Comparison of ENCODE assay signal across 10 cellular contexts in the genomic region with DNA sequence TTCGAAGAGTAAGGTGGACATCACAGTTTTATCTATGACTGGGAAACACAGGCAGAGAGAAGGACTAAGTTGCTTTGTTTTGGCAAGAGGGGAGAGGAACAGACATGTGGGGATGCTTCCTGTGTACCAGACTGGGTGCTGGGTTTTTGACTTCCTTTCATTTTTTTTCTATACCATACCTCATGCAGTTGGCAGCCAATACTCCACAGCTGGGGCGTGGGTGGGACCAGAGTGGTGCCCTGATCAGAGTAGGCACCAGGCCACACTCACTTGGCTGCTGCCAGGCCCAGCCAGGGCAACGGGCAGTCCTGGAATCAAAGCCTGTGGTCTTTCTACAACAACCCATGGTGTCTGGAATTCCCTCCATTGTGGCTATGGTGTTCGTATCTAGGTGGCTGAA. TPM values are rescaled to one million over a fixed set of nuclear protein-coding genes. Genes with fewer than 3 reads are reported as not detected.
DNase-seq lines count a peak whose midpoint lies in the region; ATAC-seq and TF ChIP-seq lines count a peak whose summit lies in the region.
"Had no signal": no experiment of that assay in that cellular context is flagged by ENCODE, and none has a peak within 500 bp of the region (broad histone marks: within the 10 kb centered on the region; RNA-seq: fewer than 3 reads in every experiment).

No MANE protein-coding gene starts in this region.

- H3K4me2 ChIP-seq in skeletal muscle satellite cell (ENCODE audit: low read length), result peak overlapping the region; percentile 75

- peak overlapping the region; percentile 73 for H3K27ac ChIP-seq in RWPE1
- H3K27ac ChIP-seq in heart right ventricle, result peak overlapping the region; percentile 71 to 87 (median 80)
- H3K27ac ChIP-seq in effector memory CD4-positive, alpha-beta T cell (ENCODE audit: insufficient read depth, low read length, poor library complexity, severe bottlenecking), result no peak overlapping the region

- CTCF ChIA-PET in RWPE1 (lab: Yijun Ruan, JAX), result no interaction called here

- H3K9ac ChIP-seq in skeletal muscle satellite cell (ENCODE audit: low read depth, low read length), result peak overlapping the region; percentile 86

- H3K27me3 ChIP-seq in heart right ventricle (no peaks in the 10 kb centered on the region), skeletal muscle satellite cell (ENCODE audit: control insufficient read depth, insufficient read depth, low read length) (no peaks in the 10 kb centered on the region)
- no peaks in the 10 kb centered on the region for H3K27me3 ChIP-seq in effector memory CD4-positive, alpha-beta T cell (replicated peaks; ENCODE audit: control insufficient read depth, insufficient read depth, low read length, poor library complexity, severe bottlenecking)

- POLR2A ChIA-PET in RWPE1 (lab: Yijun Ruan, JAX; ENCODE audit: low non-redundant PET), result no interaction called here

- H3K4me3 ChIP-seq in heart right ventricle (no peak overlapping the region), skeletal muscle satellite cell (ENCODE audit: low read length) (peak overlapping the region; percentile 55)
- H3K4me3 ChIP-seq in effector memory CD4-positive, alpha-beta T cell (ENCODE audit: insufficient read depth, low read depth, low read length, poor library complexity, severe bottlenecking), result no peak overlapping the region

- DNase-seq in EH (ENCODE audit: low read depth) (peak; percentile 39), RWPE1 (ENCODE audit: low spot score) (no peak), heart right ventricle (no peak), NCI-H187 treated with DMSO at 0.1 percent for 48 hours (lab: John Stamatoyannopoulos, UW) (no peak), T-helper 9 cell (no peak)
- DNase-seq in effector memory CD4-positive, alpha-beta T cell, result no peak
- DNase-seq: activated CD4-positive, alpha-beta T cell treated with anti-CD3 and anti-CD28 coated beads for 4 hours had no signal

- WGBS in heart right ventricle, 2 donors, result 73 to 77% methylated on average over 4 of the region's 4 CpGs

- intact Hi-C loops in heart right ventricle (cut with DNase I), result loop anchor here in 3 of 10 donors (5.0 to 10.0 kb wide), 4 partner anchors 42 to 151 kb away; no protein-coding TSS in a partner anchor

- ATAC-seq in heart right ventricle (peak in 1 of 8 donors; percentile 18), HG02885 (IDR thresholded peaks at IDR 0.05; ENCODE audit: poor library complexity, unreplicated experiment) (no peak)
- ATAC-seq: left colon had no signal

- peaks cover 0 to 12% (median 0%) of the 10 kb centered on the region in 11 donors for H3K9me3 ChIP-seq in heart right ventricle
- no peaks in the 10 kb centered on the region for H3K9me3 ChIP-seq in skeletal muscle satellite cell (replicated peaks; ENCODE audit: low read length)
- H3K9me3 ChIP-seq in effector memory CD4-positive, alpha-beta T cell (ENCODE audit: control insufficient read depth, low read length), result no peaks in the 10 kb centered on the region

- peaks cover 12 to 72% (median 54%) of the 10 kb centered on the region in 9 donors for H3K4me1 ChIP-seq in heart right ventricle
- H3K4me1 ChIP-seq in skeletal muscle satellite cell (ENCODE audit: control insufficient read depth, insufficient read depth, low read length), result peaks cover 71% of the 10 kb centered on the region
- H3K4me1 ChIP-seq in effector memory CD4-positive, alpha-beta T cell (ENCODE audit: control insufficient read depth, insufficient read depth, low read length, poor library complexity, severe bottlenecking), result no peaks in the 10 kb centered on the region

- H3K36me3 ChIP-seq in heart right ventricle (no peaks in the 10 kb centered on the region), skeletal muscle satellite cell (ENCODE audit: insufficient read depth, low read length) (no peaks in the 10 kb centered on the region)
- H3K36me3 ChIP-seq in effector memory CD4-positive, alpha-beta T cell (ENCODE audit: control insufficient read depth, insufficient read depth, low read length), result no peaks in the 10 kb centered on the region

- TF ChIP-seq CTCF in RWPE1 (conservative IDR thresholded peaks at IDR 0.05; ENCODE audit: low read depth), result no peak
- no peak for TF ChIP-seq CTCF in heart right ventricle (IDR thresholded peaks at IDR 0.05)

RNA-seq across cellular contexts. Expression of gene SH3RF3, which starts 45.2 kb away (rescaled TPM):
- 10 to 100 TPM in 1 of 10 donors, 1 to 10 TPM in 9; 5.6 to 11.5 (median 8.7) TPM for total RNA-seq in heart right ventricle
- polyA plus RNA-seq in heart right ventricle, result 1 to 10 TPM; 5.0 to 8.9 TPM
- total RNA-seq in skeletal muscle satellite cell (2012; rRNA removed), result 4.6 and 6.3 TPM in 2 replicates
